Comparison of ENCODE assay signal across 8 cellular contexts in the genomic region with DNA sequence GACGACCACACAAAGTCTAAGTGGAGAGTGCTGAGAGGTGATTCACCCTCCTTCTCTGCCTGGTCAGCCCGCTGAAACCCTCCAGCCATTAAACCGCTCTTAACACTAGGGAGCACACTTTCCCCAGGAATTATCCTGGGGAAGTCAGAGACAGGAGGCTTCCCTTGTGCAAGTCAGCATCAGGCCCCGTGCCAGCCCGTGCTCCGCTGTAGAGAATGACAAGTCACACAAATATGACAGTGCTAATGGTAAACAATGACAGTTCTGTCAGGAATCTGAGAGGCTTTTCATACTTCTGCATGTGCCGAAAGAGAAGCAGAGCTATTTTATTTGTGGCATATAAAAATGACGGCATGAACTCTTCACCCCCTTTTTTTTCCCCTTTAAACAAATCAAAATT.
DNase-seq lines count a peak whose midpoint lies in the region; ATAC-seq and TF ChIP-seq lines count a peak whose summit lies in the region.

No MANE protein-coding gene starts in this region.

- WGBS in right cardiac atrium, result 1% methylated on average over 8 of the region's 8 CpGs

- no peaks in the 10 kb centered on the region for H3K9me3 ChIP-seq in right cardiac atrium (ENCODE audit: control insufficient read depth, low read length)

- no peak overlapping the region for H3K27ac ChIP-seq in right cardiac atrium (ENCODE audit: low read length)

- ATAC-seq in right cardiac atrium (peak; percentile 95 to 96), HG03442 (IDR thresholded peaks at IDR 0.05; ENCODE audit: unreplicated experiment) (no peak), GM21447 (IDR thresholded peaks at IDR 0.05; ENCODE audit: unreplicated experiment) (no peak)

- DNase-seq in GM13976 (ENCODE audit: low spot score) (no peak), NCI-H2081 treated with DMSO at 0.1 percent for 48 hours (lab: John Stamatoyannopoulos, UW) (peak; percentile 59), anterior cingulate cortex (lab: John Stamatoyannopoulos, UW) (peak in 57 of 58 donors; percentile 0 to 95 (median 72)), right cardiac atrium (peak; percentile 86 to 95 (median 92)), pulmonary artery endothelial cell (ENCODE audit: low read depth, low spot score) (peak; percentile 85), T-helper 2 cell (no peak)

- in situ Hi-C loops in GM13976 (cut with MboI; ENCODE audit: low sequenced_read_pairs, unreplicated experiment), result no loop called here

- H3K4me3 ChIP-seq in right cardiac atrium (ENCODE audit: low read length), result peak overlapping the region; percentile 49

- intact Hi-C loops in right cardiac atrium (cut with DNase I), result no loop called here

- no peaks in the 10 kb centered on the region for H3K4me1 ChIP-seq in right cardiac atrium (ENCODE audit: control insufficient read depth, insufficient read depth, low read length)

- TF ChIP-seq CTCF in GM13976 (IDR thresholded peaks at IDR 0.05; ENCODE audit: borderline replicate concordance, control extremely low read depth, extremely low read depth, insufficient read depth, missing control alignments), result peak; percentile 12

- H3K27me3 ChIP-seq in right cardiac atrium (ENCODE audit: control insufficient read depth, insufficient read depth), result no peaks in the 10 kb centered on the region

Comparison
In these comparisons a context has a peak if more than half of its experiments do, and no peak if none do; other contexts are left out.
1. DNase-seq: peak in NCI-H2081 treated with DMSO at 0.1 percent for 48 hours (single experiment), anterior cingulate cortex (57 of 58), right cardiac atrium (3 of 3) and pulmonary artery endothelial cell (single experiment); none in GM13976 (single experiment) and T-helper 2 cell (0 of 5).
2. ATAC-seq: peak in right cardiac atrium (2 of 2); none in HG03442 (single experiment) and GM21447 (single experiment).